1 cellular context compared by ENCODE assay signal in genomic region chr16:8675183-8676159, GRCh38.
TF ChIP-seq lines count a peak whose summit lies in the region.

No MANE protein-coding gene starts in this region.

TF ChIP-seq in HepG2, 621 proteins besides CTCF, POLR2A, EP300 and RAD21 (continued from another document and continues in another):
- TF ChIP-seq PAXIP1 (CRISPR knock-in tag; conservative IDR thresholded peaks at IDR 0.05) (peak; percentile 73), IRF9 (CRISPR knock-in tag; IDR thresholded peaks at IDR 0.05; ENCODE audit: borderline replicate concordance) (0 out of 2 replicates have a peak, but pooled peaks have one; percentile 26), ZNF788 (CRISPR knock-in tag; IDR thresholded peaks at IDR 0.05; ENCODE audit: borderline replicate concordance) (0 out of 2 replicates have a peak, but pooled peaks have one; percentile 12), ZNF703 (CRISPR knock-in tag; IDR thresholded peaks at IDR 0.05; ENCODE audit: borderline replicate concordance) (0 out of 2 replicates have a peak, but pooled peaks have one; percentile 61), ZEB1 (IDR thresholded peaks at IDR 0.05; ENCODE audit: insufficient replicate concordance, low read depth) (peak; percentile 65), KDM5B (CRISPR knock-in tag; IDR thresholded peaks at IDR 0.05; ENCODE audit: borderline replicate concordance) (no peak), MTF1 (CRISPR knock-in tag; IDR thresholded peaks at IDR 0.05) (no peak), MTF2 (CRISPR knock-in tag; IDR thresholded peaks at IDR 0.05; ENCODE audit: borderline replicate concordance) (0 out of 2 replicates have a peak, but pooled peaks have one; percentile 17), MAZ (IDR thresholded peaks at IDR 0.05; ENCODE audit: borderline replicate concordance, low read depth, low read length) (peak; percentile 16; the same call in 1 of the 2 replicates), MAZ (CRISPR knock-in tag; IDR thresholded peaks at IDR 0.05; ENCODE audit: low read depth) (0 out of 2 replicates have a peak, but pooled peaks have one; percentile 24), ZNF329 (CRISPR knock-in tag; IDR thresholded peaks at IDR 0.05; ENCODE audit: low read depth) (0 out of 2 replicates have a peak, but pooled peaks have one; percentile 34), CBFB (CRISPR knock-in tag; IDR thresholded peaks at IDR 0.05) (0 out of 2 replicates have a peak, but pooled peaks have one; percentile 48), HNRNPL (IDR thresholded peaks at IDR 0.05; ENCODE audit: low read depth, low read length) (0 out of 2 replicates have a peak, but pooled peaks have one; percentile 61), ZNF605 (CRISPR knock-in tag; IDR thresholded peaks at IDR 0.05) (peak; percentile 46; the same call in 1 of the 2 replicates), JUNB (CRISPR knock-in tag; IDR thresholded peaks at IDR 0.05; ENCODE audit: borderline replicate concordance) (no peak), FOXJ3 (CRISPR knock-in tag; IDR thresholded peaks at IDR 0.05; ENCODE audit: borderline replicate concordance) (no peak), CEBPG (CRISPR knock-in tag; IDR thresholded peaks at IDR 0.05) (peak; percentile 46; the same call in 1 of the 2 replicates), MYPOP (CRISPR knock-in tag; IDR thresholded peaks at IDR 0.05) (0 out of 2 replicates have a peak, but pooled peaks have one; percentile 14), ZFP90 (CRISPR knock-in tag; IDR thresholded peaks at IDR 0.05; ENCODE audit: borderline replicate concordance) (0 out of 2 replicates have a peak, but pooled peaks have one; percentile 33), HNRNPH1 (optimal IDR thresholded peaks at IDR 0.05; ENCODE audit: low read depth, low read length) (peak; percentile 64), PATZ1 (CRISPR knock-in tag; IDR thresholded peaks at IDR 0.05) (peak; percentile 97), CREM (IDR thresholded peaks at IDR 0.05) (peak; percentile 42), CREM (CRISPR knock-in tag; IDR thresholded peaks at IDR 0.05) (no peak), RERE (CRISPR knock-in tag; IDR thresholded peaks at IDR 0.05; ENCODE audit: low read depth) (0 out of 2 replicates have a peak, but pooled peaks have one; percentile 11), IRF2 (CRISPR knock-in tag; IDR thresholded peaks at IDR 0.05) (no peak), ATF7-NPFF (CRISPR knock-in tag; IDR thresholded peaks at IDR 0.05; ENCODE audit: low read depth) (0 out of 2 replicates have a peak, but pooled peaks have one; percentile 30), YEATS4 (CRISPR knock-in tag; IDR thresholded peaks at IDR 0.05; ENCODE audit: borderline replicate concordance) (no peak), HNF4G (IDR thresholded peaks at IDR 0.05; ENCODE audit: borderline replicate concordance, low read depth, low read length) (peak; percentile 55), HNF4G (CRISPR knock-in tag; IDR thresholded peaks at IDR 0.05; ENCODE audit: borderline replicate concordance, low read depth) (peak; percentile 64; the same call in 1 of the 2 replicates), PHF21A (CRISPR knock-in tag; IDR thresholded peaks at IDR 0.05) (peak; percentile 91), SRSF1 (optimal IDR thresholded peaks at IDR 0.05; ENCODE audit: low read depth, low read length) (peak; percentile 89), YEATS2 (CRISPR knock-in tag; IDR thresholded peaks at IDR 0.05; ENCODE audit: borderline replicate concordance) (no peak), TEAD3 (CRISPR knock-in tag; optimal IDR thresholded peaks at IDR 0.05; ENCODE audit: borderline replicate concordance) (peak; percentile 79), BATF2 (CRISPR knock-in tag; IDR thresholded peaks at IDR 0.05) (no peak), HOXA7 (CRISPR knock-in tag; IDR thresholded peaks at IDR 0.05) (no peak), TCF7 (IDR thresholded peaks at IDR 0.05; ENCODE audit: low read depth) (peak; percentile 76), ZNF281 (CRISPR knock-in tag; IDR thresholded peaks at IDR 0.05; ENCODE audit: borderline replicate concordance) (peak; percentile 55; the same call in 1 of the 2 replicates), SALL1 (CRISPR knock-in tag; IDR thresholded peaks at IDR 0.05) (peak; percentile 87), KDM3A (CRISPR knock-in tag; IDR thresholded peaks at IDR 0.05; ENCODE audit: low read depth) (0 out of 2 replicates have a peak, but pooled peaks have one; percentile 18), POGK (CRISPR knock-in tag; conservative IDR thresholded peaks at IDR 0.05) (0 out of 2 replicates have a peak, but pooled peaks have one; percentile 49), SAFB2 (CRISPR knock-in tag; IDR thresholded peaks at IDR 0.05; ENCODE audit: borderline replicate concordance, low read depth) (0 out of 2 replicates have a peak, but pooled peaks have one; percentile 80), NR2F6 (IDR thresholded peaks at IDR 0.05) (peak; percentile 42; the same call in 1 of the 2 replicates), NR2F6 (CRISPR knock-in tag; IDR thresholded peaks at IDR 0.05) (peak; percentile 69), HHEX (CRISPR knock-in tag; IDR thresholded peaks at IDR 0.05) (no peak), NFATC3 (CRISPR knock-in tag; IDR thresholded peaks at IDR 0.05) (no peak), GATAD2A (CRISPR knock-in tag; IDR thresholded peaks at IDR 0.05) (peak; percentile 85)
